In the genomic region with DNA sequence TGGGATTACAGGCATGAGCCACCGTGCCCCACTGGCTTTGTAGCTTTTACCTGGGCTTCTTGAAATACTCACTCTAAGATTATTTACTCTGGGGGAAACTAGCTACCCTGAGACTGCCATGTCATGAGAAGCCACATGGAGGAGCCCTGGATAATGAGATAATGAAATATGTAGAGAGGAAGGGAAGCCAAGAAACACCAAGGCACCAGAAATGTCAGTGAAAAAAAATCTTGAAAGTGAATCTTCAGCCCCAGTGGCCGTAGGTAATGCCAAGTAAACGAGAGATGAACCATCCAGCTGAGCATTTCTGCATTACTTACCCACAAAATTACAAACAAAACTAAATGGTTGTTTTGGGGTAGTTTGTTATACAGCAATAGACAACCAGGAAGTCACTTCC, we compare ENCODE assay signal across 1 cellular context.
TF ChIP-seq lines count a peak whose summit lies in the region.

No MANE protein-coding gene starts in this region.

TF ChIP-seq in IMR-90, 13 proteins besides CTCF, POLR2A, EP300 and RAD21:
- TF ChIP-seq MXI1 (IDR thresholded peaks at IDR 0.05; ENCODE audit: borderline replicate concordance, low read depth, low read length) (no peak), SMC3 (IDR thresholded peaks at IDR 0.05; ENCODE audit: low read depth, low read length) (no peak), MAFK (IDR thresholded peaks at IDR 0.05; ENCODE audit: low read depth, low read length) (no peak), FOS (IDR thresholded peaks at IDR 0.05; ENCODE audit: low read depth, low read length) (no peak), BHLHE40 (IDR thresholded peaks at IDR 0.05; ENCODE audit: low read depth, low read length) (no peak), MAZ (IDR thresholded peaks at IDR 0.05; ENCODE audit: borderline replicate concordance, low read depth, low read length) (no peak), CHD1 (IDR thresholded peaks at IDR 0.05; ENCODE audit: low read depth, low read length) (no peak), NFE2L2 (IDR thresholded peaks at IDR 0.05; ENCODE audit: low read depth, low read length) (no peak)
- TF ChIP-seq, protein P1, sequence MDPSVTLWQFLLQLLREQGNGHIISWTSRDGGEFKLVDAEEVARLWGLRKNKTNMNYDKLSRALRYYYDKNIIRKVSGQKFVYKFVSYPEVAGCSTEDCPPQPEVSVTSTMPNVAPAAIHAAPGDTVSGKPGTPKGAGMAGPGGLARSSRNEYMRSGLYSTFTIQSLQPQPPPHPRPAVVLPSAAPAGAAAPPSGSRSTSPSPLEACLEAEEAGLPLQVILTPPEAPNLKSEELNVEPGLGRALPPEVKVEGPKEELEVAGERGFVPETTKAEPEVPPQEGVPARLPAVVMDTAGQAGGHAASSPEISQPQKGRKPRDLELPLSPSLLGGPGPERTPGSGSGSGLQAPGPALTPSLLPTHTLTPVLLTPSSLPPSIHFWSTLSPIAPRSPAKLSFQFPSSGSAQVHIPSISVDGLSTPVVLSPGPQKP (IDR thresholded peaks at IDR 0.05; ENCODE audit: borderline replicate concordance, low read depth, low read length) = no peak
- TF ChIP-seq, protein P2, sequence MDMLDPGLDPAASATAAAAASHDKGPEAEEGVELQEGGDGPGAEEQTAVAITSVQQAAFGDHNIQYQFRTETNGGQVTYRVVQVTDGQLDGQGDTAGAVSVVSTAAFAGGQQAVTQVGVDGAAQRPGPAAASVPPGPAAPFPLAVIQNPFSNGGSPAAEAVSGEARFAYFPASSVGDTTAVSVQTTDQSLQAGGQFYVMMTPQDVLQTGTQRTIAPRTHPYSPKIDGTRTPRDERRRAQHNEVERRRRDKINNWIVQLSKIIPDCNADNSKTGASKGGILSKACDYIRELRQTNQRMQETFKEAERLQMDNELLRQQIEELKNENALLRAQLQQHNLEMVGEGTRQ (IDR thresholded peaks at IDR 0.05; ENCODE audit: low read depth, low read length) = no peak
